8 cellular contexts compared by ENCODE assay signal in the genomic region with DNA sequence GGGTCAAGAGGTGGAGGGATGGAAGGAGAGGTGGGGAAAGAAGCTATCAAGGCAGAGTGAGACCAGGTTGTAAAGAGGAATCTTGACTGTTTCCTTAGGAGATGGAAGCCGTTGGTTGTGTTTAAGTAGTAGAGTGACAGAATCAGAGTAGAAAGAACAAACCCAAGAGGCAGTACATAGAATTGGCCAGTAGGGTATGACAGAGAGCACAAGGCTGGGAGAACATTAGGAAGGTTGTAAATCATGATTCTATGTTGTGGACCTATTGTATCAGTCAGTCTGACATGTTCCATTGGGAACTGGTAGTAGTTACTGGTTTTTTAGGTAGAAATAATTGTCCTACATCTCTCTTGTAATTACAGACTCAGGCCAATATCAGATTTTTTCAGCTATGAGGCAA.
DNase-seq lines count a peak whose midpoint lies in the region; ATAC-seq and TF ChIP-seq lines count a peak whose summit lies in the region.

No MANE protein-coding gene starts in this region.

- H3K4me1 ChIP-seq in PC-3 (ENCODE audit: insufficient read depth, low read length) (peaks cover 17% of the 10 kb centered on the region), tibial artery (peaks cover 0 to 6% (median 0%) of the 10 kb centered on the region in 4 donors)

- H4K20me1 ChIP-seq in PC-3 (ENCODE audit: low read length) = no peaks in the 10 kb centered on the region

- H3K27me3 ChIP-seq in PC-3 (ENCODE audit: low read length) (no peaks in the 10 kb centered on the region), tibial artery (no peaks in the 10 kb centered on the region)

- peak; percentile 75 for TF ChIP-seq CTCF in PC-3 (conservative IDR thresholded peaks at IDR 0.05; ENCODE audit: low read depth, low read length)
- peak; percentile 45 for TF ChIP-seq CTCF in foreskin fibroblast (IDR thresholded peaks at IDR 0.05; ENCODE audit: low read depth, low read length)
- peak; percentile 37 to 43 for TF ChIP-seq CTCF in tibial artery (IDR thresholded peaks at IDR 0.05)

- DNase-seq in SKM-1 treated with dmso at 0.1 percent for 144 hours (lab: John Stamatoyannopoulos, UW; ENCODE audit: unreplicated experiment) (peak; percentile 41), SKM-1 (lab: John Stamatoyannopoulos, UW; ENCODE audit: unreplicated experiment) (no peak), PC-3 (peak; percentile 54), foreskin fibroblast (peak in 1 of 2 donors; percentile 42), tibial artery (no peak), NCI-H1092 (lab: John Stamatoyannopoulos, UW) (no peak)

- ATAC-seq in HG03097 (IDR thresholded peaks at IDR 0.05; ENCODE audit: low FRiP score, unreplicated experiment) = peak; percentile 76
- ATAC-seq in PC-3 = 0 out of 2 replicates have a peak, but pooled peaks have one; percentile 29
- no peak for ATAC-seq in GM19328 (IDR thresholded peaks at IDR 0.05; ENCODE audit: unreplicated experiment)

- no peaks in the 10 kb centered on the region for H3K9me2 ChIP-seq in PC-3 (replicated peaks; ENCODE audit: low read length)

- no peak overlapping the region for H3K9ac ChIP-seq in PC-3 (ENCODE audit: low read length)

- no peak overlapping the region for H3K4me2 ChIP-seq in PC-3 (ENCODE audit: low read length)

- H3K9me3 ChIP-seq in PC-3 (ENCODE audit: low read length) (no peaks in the 10 kb centered on the region), tibial artery (no peaks in the 10 kb centered on the region)

- intact Hi-C loops in PC-3 (cut with micrococcal nuclease) (no loop called here), tibial artery (cut with DNase I; ENCODE audit: low total_unique reads) (no loop called here)

- BruUV-seq in PC-3 (replicated peaks; lab: Mats Ljungman, UMichigan) = no TSS peak

- H3K27ac ChIP-seq in PC-3 (ENCODE audit: low read length) = no peak overlapping the region
- H3K27ac ChIP-seq in tibial artery = no peak overlapping the region

- CTCF ChIA-PET in PC-3 (lab: Charles Lee) = no interaction called here

- H2AFZ ChIP-seq in PC-3 (ENCODE audit: low read length) = no peak overlapping the region

- no peaks in the 10 kb centered on the region for H3K36me3 ChIP-seq in PC-3 (ENCODE audit: low read depth, low read length)
- H3K36me3 ChIP-seq in tibial artery = no peaks in the 10 kb centered on the region

- no peak overlapping the region for H3K4me3 ChIP-seq in PC-3 (ENCODE audit: low read length)
- no peak overlapping the region for H3K4me3 ChIP-seq in foreskin fibroblast (ENCODE audit: low read depth in 1 of 2, low read length in 2 of 2)
- no peak overlapping the region for H3K4me3 ChIP-seq in tibial artery

- no peaks in the 10 kb centered on the region for H3F3A ChIP-seq in PC-3 (ENCODE audit: low read length, unreplicated experiment)

- H3K79me2 ChIP-seq in PC-3 (ENCODE audit: low read length) = no peaks in the 10 kb centered on the region

- POLR2A ChIA-PET in PC-3 (lab: Charles Lee; ENCODE audit: unreplicated experiment) = no interaction called here

Comparison
In these comparisons a context has a peak if more than half of its experiments do, and no peak if none do; other contexts are left out.
1. DNase-seq: peak in SKM-1 treated with dmso at 0.1 percent for 144 hours (single experiment) and PC-3 (single experiment); none in SKM-1 (single experiment), tibial artery (0 of 2) and NCI-H1092 (single experiment).
2. Peak in every context shown above with its lines, with median percentiles within 50 percentile points of each other: CTCF ChIP-seq.